In genomic region chr4:74583066-74583700, GRCh38 we compare ENCODE assay signal across 23 cellular contexts.
A peak's percentile ranks its signal among the peaks of the same experiment; 100 is the strongest.
DNase-seq lines count a peak whose midpoint lies in the region; ATAC-seq and TF ChIP-seq lines count a peak whose summit lies in the region.
"Had no signal": no experiment of that assay in that cellular context is flagged by ENCODE, and none has a peak within 500 bp of the region (broad histone marks: within the 10 kb centered on the region; RNA-seq: fewer than 3 reads in every experiment).

No MANE protein-coding gene starts in this region.

- no peaks in the 10 kb centered on the region for H3K9me2 ChIP-seq in PC-3 (replicated peaks; ENCODE audit: low read length)

- H3K4me1 Mint-ChIP-seq in Calu3 (ENCODE audit: low read depth, unreplicated experiment): peaks cover 37% of the 10 kb centered on the region
- H3K4me1 Mint-ChIP-seq: stimulated activated memory B cell treated with anti-CD40 and anti-IgM and Interleukin-4, amounts not matched to agents 10 μg/mL and 1 μg/mL and 100 μg/mL, for 72 hours had no signal

- H4K20me1 ChIP-seq in PC-3 (ENCODE audit: low read length): no peaks in the 10 kb centered on the region

- DNase-seq in Calu3 (no peak), PC-3 (peak; percentile 5), epithelial cell of proximal tubule (ENCODE audit: low read depth) (peak; percentile 48), kidney tubule cell (ENCODE audit: low spot score) (peak; percentile 54), NCI-H345 treated with DMSO at 0.1 percent for 48 hours (lab: John Stamatoyannopoulos, UW; ENCODE audit: unreplicated experiment) (no peak), KG1 (lab: John Stamatoyannopoulos, UW) (no peak), nucleus accumbens (lab: John Stamatoyannopoulos, UW) (no peak)
- DNase-seq: activated CD4-positive, alpha-beta T cell treated with anti-CD3 and anti-CD28 coated beads, Interleukin-2, amount 50 U/mL, for 48 hours; activated naive CD4-positive, alpha-beta T cell treated with anti-CD3 and anti-CD28 coated beads for 36 hours; activated T-cell treated with anti-CD3 and anti-CD28 coated beads, Interleukin-2, amount 50 U/mL, for 1 hour; CD8-positive, alpha-beta T cell; GOT3; NCI-H1417 treated with DMSO at 0.1 percent for 48 hours; NCI-H69; right cardiac atrium; T-helper 2 cell had no signal

- no peak overlapping the region for H3K9ac ChIP-seq in PC-3 (ENCODE audit: low read length)

- H3F3A ChIP-seq in PC-3 (ENCODE audit: low read length, unreplicated experiment): no peaks in the 10 kb centered on the region

- CTCF ChIA-PET in Calu3 (lab: Charles Lee): interaction anchor here (0.8 to 1.2 kb wide), 4 partner anchors 13 to 39 kb away, joined by 3 to 5 read pairs (median 3); no protein-coding TSS in a partner anchor
- CTCF ChIA-PET in PC-3 (lab: Charles Lee): no interaction called here

- no peaks in the 10 kb centered on the region for H3K36me3 Mint-ChIP-seq in Calu3 (ENCODE audit: insufficient read depth, unreplicated experiment)
- H3K36me3 Mint-ChIP-seq: CD8-positive, alpha-beta T cell; stimulated activated memory B cell treated with anti-CD40 and anti-IgM and Interleukin-4, amounts not matched to agents 10 μg/mL and 1 μg/mL and 100 μg/mL, for 72 hours had no signal

- intact Hi-C loops in Calu3 (cut with micrococcal nuclease; ENCODE audit: unreplicated experiment) (loop anchor here (5.0 kb wide), 1 partner anchor 36 kb away; no protein-coding TSS in a partner anchor), PC-3 (cut with micrococcal nuclease) (no loop called here)

- peak overlapping the region; percentile 36 for H3K27ac Mint-ChIP-seq in Calu3 (ENCODE audit: unreplicated experiment)
- H3K27ac Mint-ChIP-seq: activated naive CD4-positive, alpha-beta T cell treated with anti-CD3 and anti-CD28 coated beads for 36 hours; CD8-positive, alpha-beta T cell; stimulated activated memory B cell treated with anti-CD40 and anti-IgM and Interleukin-4, amounts not matched to agents 10 μg/mL and 1 μg/mL and 100 μg/mL, for 72 hours had no signal

- no peak overlapping the region for H3K4me2 ChIP-seq in PC-3 (ENCODE audit: low read length)

- no peaks in the 10 kb centered on the region for H3K27me3 ChIP-seq in PC-3 (ENCODE audit: low read length)
- H3K27me3 ChIP-seq: ascending aorta, neutrophil had no signal

- ATAC-seq in PC-3: peak; percentile 38
- ATAC-seq in HG02938 (IDR thresholded peaks at IDR 0.05; ENCODE audit: unreplicated experiment): no peak
- ATAC-seq: CD8-positive, alpha-beta T cell; right cardiac atrium; stimulated activated memory B cell treated with anti-CD40 and anti-IgM and Interleukin-4, amounts not matched to agents 10 μg/mL and 1 μg/mL and 100 μg/mL, for 72 hours had no signal

- no peaks in the 10 kb centered on the region for H3K36me3 ChIP-seq in PC-3 (ENCODE audit: low read depth, low read length)
- H3K36me3 ChIP-seq: ascending aorta, neutrophil, thoracic aorta had no signal

- no peak overlapping the region for H3K4me3 Mint-ChIP-seq in Calu3 (ENCODE audit: low read depth, unreplicated experiment)
- H3K4me3 Mint-ChIP-seq: activated naive CD4-positive, alpha-beta T cell treated with anti-CD3 and anti-CD28 coated beads for 36 hours; CD8-positive, alpha-beta T cell; stimulated activated memory B cell treated with anti-CD40 and anti-IgM and Interleukin-4, amounts not matched to agents 10 μg/mL and 1 μg/mL and 100 μg/mL, for 72 hours had no signal

- no peaks in the 10 kb centered on the region for H3K27me3 Mint-ChIP-seq in Calu3 (ENCODE audit: unreplicated experiment)
- H3K27me3 Mint-ChIP-seq: stimulated activated memory B cell treated with anti-CD40 and anti-IgM and Interleukin-4, amounts not matched to agents 10 μg/mL and 1 μg/mL and 100 μg/mL, for 72 hours had no signal

- POLR2A ChIA-PET in PC-3 (lab: Charles Lee; ENCODE audit: unreplicated experiment): interaction anchor here (0.6 kb wide), 1 partner anchor 36 kb away, joined by 11 read pairs; no protein-coding TSS in a partner anchor

- H3K4me3 ChIP-seq in PC-3 (ENCODE audit: low read length): no peak overlapping the region
- H3K4me3 ChIP-seq in epithelial cell of proximal tubule (ENCODE audit: low read depth, low read length): no peak overlapping the region
- H3K4me3 ChIP-seq: ascending aorta, coronary artery, thoracic aorta had no signal

- H3K4me1 ChIP-seq in PC-3 (ENCODE audit: insufficient read depth, low read length): peaks cover 8% of the 10 kb centered on the region
- H3K4me1 ChIP-seq: ascending aorta had no signal

- BruUV-seq in Calu3 (replicated peaks; lab: Mats Ljungman, UMichigan): no TSS peak
- BruUV-seq in PC-3 (replicated peaks; lab: Mats Ljungman, UMichigan): no TSS peak

- H3K27ac ChIP-seq in PC-3 (ENCODE audit: low read length): no peak overlapping the region; the same call in 1 of the 2 replicates
- H3K27ac ChIP-seq: ascending aorta, coronary artery, neutrophil, thoracic aorta, VCaP had no signal

- H3K79me2 ChIP-seq in PC-3 (ENCODE audit: low read length): no peaks in the 10 kb centered on the region

- no peak for TF ChIP-seq CTCF in Calu3 (IDR thresholded peaks at IDR 0.05; ENCODE audit: unreplicated experiment)
- TF ChIP-seq CTCF in PC-3 (conservative IDR thresholded peaks at IDR 0.05; ENCODE audit: low read depth, low read length): no peak
- no peak for TF ChIP-seq CTCF in epithelial cell of proximal tubule (conservative IDR thresholded peaks at IDR 0.05; ENCODE audit: low read depth, low read length)

- H2AFZ ChIP-seq in PC-3 (ENCODE audit: low read length): 0 out of 2 replicates have a peak overlapping the region, but pooled peaks have one; percentile 13

- no peaks in the 10 kb centered on the region for H3K9me3 Mint-ChIP-seq in Calu3 (ENCODE audit: low read depth, unreplicated experiment)
- H3K9me3 Mint-ChIP-seq: activated naive CD4-positive, alpha-beta T cell treated with anti-CD3 and anti-CD28 coated beads for 36 hours; CD8-positive, alpha-beta T cell; stimulated activated memory B cell treated with anti-CD40 and anti-IgM and Interleukin-4, amounts not matched to agents 10 μg/mL and 1 μg/mL and 100 μg/mL, for 72 hours had no signal

- H3K9me3 ChIP-seq in PC-3 (ENCODE audit: low read length): no peaks in the 10 kb centered on the region
- H3K9me3 ChIP-seq: ascending aorta, neutrophil, thoracic aorta had no signal

Comparison
In these comparisons a context has a peak if more than half of its experiments do, and no peak if none do; other contexts are left out.
1. DNase-seq: peak in PC-3 (single experiment), epithelial cell of proximal tubule (single experiment) and kidney tubule cell (single experiment); none in Calu3 (single experiment), NCI-H345 treated with DMSO at 0.1 percent for 48 hours (single experiment), KG1 (single experiment) and nucleus accumbens (0 of 56).